In the genomic region with DNA sequence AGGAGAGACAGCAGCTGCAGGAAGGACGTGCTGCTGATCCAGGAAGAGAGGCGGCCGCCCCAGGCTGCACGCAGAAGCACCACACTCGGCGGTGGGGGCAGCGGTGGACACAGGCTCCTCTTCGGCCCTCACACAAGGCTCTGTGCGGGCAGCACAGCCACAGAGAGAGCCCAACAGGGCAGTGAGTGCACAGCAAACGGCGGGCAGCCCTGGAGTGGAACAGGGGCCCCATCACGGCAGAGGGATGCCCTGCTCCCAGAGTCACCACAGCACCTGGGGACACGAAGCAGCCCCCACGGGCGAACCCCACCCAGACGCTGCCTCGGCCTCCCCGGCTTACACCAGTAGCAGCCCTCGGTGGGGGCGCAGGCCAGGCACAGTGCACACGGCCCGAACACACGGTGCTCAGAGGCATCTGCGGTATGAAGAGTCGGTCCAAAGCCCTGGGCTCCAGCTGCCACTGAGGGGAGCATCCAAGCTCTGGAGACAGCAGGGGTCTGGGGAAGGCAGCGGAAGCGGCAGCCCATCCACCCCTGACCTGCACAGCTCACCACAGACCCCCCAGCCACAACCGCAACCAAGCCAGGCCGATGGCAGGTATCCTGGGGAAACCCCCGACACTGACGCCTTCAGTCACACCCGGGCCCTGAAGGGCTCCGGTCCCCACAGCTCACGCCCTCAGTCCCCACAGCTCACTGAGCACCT, we compare ENCODE assay signal across 1 cellular context.
TF ChIP-seq lines count a peak whose summit lies in the region.

No MANE protein-coding gene starts in this region.

TF ChIP-seq in K562, 482 proteins besides CTCF, POLR2A, EP300 and RAD21:
- TF ChIP-seq RBM22 (IDR thresholded peaks at IDR 0.05; ENCODE audit: low read depth, low read length, poor library complexity, severe bottlenecking) (peak; percentile 9), MTF1 (CRISPR knock-in tag; IDR thresholded peaks at IDR 0.05; ENCODE audit: borderline replicate concordance) (no peak), ZNF444 (CRISPR knock-in tag; IDR thresholded peaks at IDR 0.05) (no peak), CBX3 (IDR thresholded peaks at IDR 0.05; ENCODE audit: borderline replicate concordance in 1 of 2, low read length in 2 of 2) (no peak), ZNF668 (CRISPR knock-in tag; IDR thresholded peaks at IDR 0.05) (no peak)
- TF ChIP-seq, protein P1, sequence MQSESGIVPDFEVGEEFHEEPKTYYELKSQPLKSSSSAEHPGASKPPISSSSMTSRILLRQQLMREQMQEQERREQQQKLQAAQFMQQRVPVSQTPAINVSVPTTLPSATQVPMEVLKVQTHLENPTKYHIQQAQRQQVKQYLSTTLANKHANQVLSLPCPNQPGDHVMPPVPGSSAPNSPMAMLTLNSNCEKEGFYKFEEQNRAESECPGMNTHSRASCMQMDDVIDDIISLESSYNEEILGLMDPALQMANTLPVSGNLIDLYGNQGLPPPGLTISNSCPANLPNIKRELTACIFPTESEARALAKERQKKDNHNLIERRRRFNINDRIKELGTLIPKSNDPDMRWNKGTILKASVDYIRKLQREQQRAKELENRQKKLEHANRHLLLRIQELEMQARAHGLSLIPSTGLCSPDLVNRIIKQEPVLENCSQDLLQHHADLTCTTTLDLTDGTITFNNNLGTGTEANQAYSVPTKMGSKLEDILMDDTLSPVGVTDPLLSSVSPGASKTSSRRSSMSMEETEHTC (IDR thresholded peaks at IDR 0.05), result no peak
